In genomic region chr15:36682091-36682490, GRCh38 we compare ENCODE assay signal across 1 cellular context.
TF ChIP-seq lines count a peak whose summit lies in the region.

No MANE protein-coding gene starts in this region.

TF ChIP-seq in endothelial cell of umbilical vein, 7 proteins besides CTCF, POLR2A, EP300 and RAD21:
- TF ChIP-seq MAX (IDR thresholded peaks at IDR 0.05; ENCODE audit: insufficient read depth, insufficient read length), result no peak
- no peak for TF ChIP-seq POLR2AphosphoS5 (IDR thresholded peaks at IDR 0.05; ENCODE audit: insufficient read depth, low read depth, low read length)
- no peak for TF ChIP-seq JUN (IDR thresholded peaks at IDR 0.05; ENCODE audit: borderline replicate concordance, insufficient read depth, insufficient read length, low read depth)
- TF ChIP-seq EZH2 (IDR thresholded peaks at IDR 0.05; ENCODE audit: borderline replicate concordance, low read depth, low read length, severe bottlenecking), result no peak
- no peak for TF ChIP-seq MYC (IDR thresholded peaks at IDR 0.05; ENCODE audit: low read depth, low read length)
- no peak for TF ChIP-seq GATA2 (IDR thresholded peaks at IDR 0.05; ENCODE audit: insufficient read depth, insufficient read length, low read depth, low read length)
- no peak for TF ChIP-seq FOS (IDR thresholded peaks at IDR 0.05; ENCODE audit: borderline replicate concordance, insufficient read depth, low read length)
